In genomic region chr20:50353289-50353961, GRCh38 we compare ENCODE assay signal across 1 cellular context.
TF ChIP-seq lines count a peak whose summit lies in the region.

No MANE protein-coding gene starts in this region.

TF ChIP-seq in HepG2, 621 proteins besides CTCF, POLR2A, EP300 and RAD21 (continued from another document and continues in another):
- TF ChIP-seq PATZ1 (CRISPR knock-in tag; IDR thresholded peaks at IDR 0.05): peak; percentile 42; the same call in 1 of the 2 replicates
- peak; percentile 59; the same call in 1 of the 2 replicates for TF ChIP-seq ZNF274 (CRISPR knock-in tag; IDR thresholded peaks at IDR 0.05)
- TF ChIP-seq TCF7 (IDR thresholded peaks at IDR 0.05; ENCODE audit: low read depth): no peak
- 0 out of 2 replicates have a peak, but pooled peaks have one; percentile 47 for TF ChIP-seq SALL2 (CRISPR knock-in tag; IDR thresholded peaks at IDR 0.05)
- TF ChIP-seq DPF2 (CRISPR knock-in tag; IDR thresholded peaks at IDR 0.05; ENCODE audit: borderline replicate concordance, low read depth): 0 out of 2 replicates have a peak, but pooled peaks have one; percentile 46
- TF ChIP-seq MLLT10 (CRISPR knock-in tag; IDR thresholded peaks at IDR 0.05): no peak
- TF ChIP-seq CENPX (CRISPR knock-in tag; IDR thresholded peaks at IDR 0.05): no peak
- no peak for TF ChIP-seq NFRKB (IDR thresholded peaks at IDR 0.05)
- no peak for TF ChIP-seq ATF4 (CRISPR knock-in tag; IDR thresholded peaks at IDR 0.05)
- TF ChIP-seq TFE3 (CRISPR knock-in tag; IDR thresholded peaks at IDR 0.05): no peak
- no peak for TF ChIP-seq ZNF180 (CRISPR knock-in tag; IDR thresholded peaks at IDR 0.05; ENCODE audit: borderline replicate concordance, low read depth)
- TF ChIP-seq ZNF292 (CRISPR knock-in tag; IDR thresholded peaks at IDR 0.05; ENCODE audit: borderline replicate concordance, low read depth): peak; percentile 97
- peak; percentile 97 for TF ChIP-seq ZNF343 (CRISPR knock-in tag; IDR thresholded peaks at IDR 0.05)
- TF ChIP-seq DNMT1 (CRISPR knock-in tag; IDR thresholded peaks at IDR 0.05): 0 out of 2 replicates have a peak, but pooled peaks have one; percentile 19
- peak; percentile 40; the same call in 1 of the 2 replicates for TF ChIP-seq ZNF605 (CRISPR knock-in tag; IDR thresholded peaks at IDR 0.05)
- no peak for TF ChIP-seq REL (CRISPR knock-in tag; conservative IDR thresholded peaks at IDR 0.05)
- peak; percentile 82 for TF ChIP-seq THAP9 (CRISPR knock-in tag; IDR thresholded peaks at IDR 0.05; ENCODE audit: borderline replicate concordance)
- TF ChIP-seq JUND (CRISPR knock-in tag; IDR thresholded peaks at IDR 0.05): 0 out of 2 replicates have a peak, but pooled peaks have one; percentile 30
- TF ChIP-seq ZNF782 (CRISPR knock-in tag; IDR thresholded peaks at IDR 0.05; ENCODE audit: borderline replicate concordance): peak; percentile 51; the same call in 1 of the 2 replicates
- no peak for TF ChIP-seq MAF1 (CRISPR knock-in tag; IDR thresholded peaks at IDR 0.05; ENCODE audit: borderline replicate concordance)
- 0 out of 2 replicates have a peak, but pooled peaks have one; percentile 65 for TF ChIP-seq ERF (CRISPR knock-in tag; IDR thresholded peaks at IDR 0.05)
- 0 out of 2 replicates have a peak, but pooled peaks have one; percentile 35 for TF ChIP-seq PHF20 (CRISPR knock-in tag; IDR thresholded peaks at IDR 0.05)
- TF ChIP-seq CSRNP1 (CRISPR knock-in tag; IDR thresholded peaks at IDR 0.05): peak; percentile 44; the same call in 1 of the 2 replicates
- TF ChIP-seq RBM39 (IDR thresholded peaks at IDR 0.05; ENCODE audit: low read depth, low read length, poor library complexity, severe bottlenecking): no peak
- no peak for TF ChIP-seq SATB2 (CRISPR knock-in tag; IDR thresholded peaks at IDR 0.05)
- TF ChIP-seq MED8 (CRISPR knock-in tag; IDR thresholded peaks at IDR 0.05; ENCODE audit: insufficient replicate concordance): no peak
- no peak for TF ChIP-seq ZNF749 (CRISPR knock-in tag; IDR thresholded peaks at IDR 0.05; ENCODE audit: borderline replicate concordance)
- no peak for TF ChIP-seq ZNF570 (CRISPR knock-in tag; IDR thresholded peaks at IDR 0.05; ENCODE audit: borderline replicate concordance)
- peak; percentile 84; the same call in 1 of the 2 replicates for TF ChIP-seq SRY (CRISPR knock-in tag; IDR thresholded peaks at IDR 0.05)
- peak; percentile 74; the same call in 1 of the 2 replicates for TF ChIP-seq MAX (IDR thresholded peaks at IDR 0.05)
- TF ChIP-seq ZIK1 (CRISPR knock-in tag; IDR thresholded peaks at IDR 0.05; ENCODE audit: borderline replicate concordance, low read depth): no peak
- no peak for TF ChIP-seq PRPF4 (IDR thresholded peaks at IDR 0.05; ENCODE audit: low read depth, low read length, poor library complexity, severe bottlenecking)
- no peak for TF ChIP-seq AHDC1 (CRISPR knock-in tag; IDR thresholded peaks at IDR 0.05; ENCODE audit: borderline replicate concordance)
- 0 out of 2 replicates have a peak, but pooled peaks have one; percentile 30 for TF ChIP-seq ZNF136 (CRISPR knock-in tag; IDR thresholded peaks at IDR 0.05; ENCODE audit: low read depth)
- peak; percentile 61; the same call in 1 of the 2 replicates for TF ChIP-seq RFXAP (CRISPR knock-in tag; IDR thresholded peaks at IDR 0.05; ENCODE audit: borderline replicate concordance)
- TF ChIP-seq NR2F1 (CRISPR knock-in tag; IDR thresholded peaks at IDR 0.05): peak; percentile 19 to 20; a peak in 2 of 4 replicates
- TF ChIP-seq ATF3 (CRISPR knock-in tag; IDR thresholded peaks at IDR 0.05): no peak
- TF ChIP-seq ZNF687 (CRISPR knock-in tag; IDR thresholded peaks at IDR 0.05): peak; percentile 91
- TF ChIP-seq AHR (CRISPR knock-in tag; IDR thresholded peaks at IDR 0.05): no peak
